Comparison of ENCODE assay signal across 1 cellular context in genomic region chr15:83066761-83067637, GRCh38.
A peak's percentile ranks its signal among the peaks of the same experiment; 100 is the strongest.
TF ChIP-seq lines count a peak whose summit lies in the region.

Gene BTBD1, minus strand, starts transcription at chr15:83067252. Its CDS starts 101 bp downstream, at chr15:83067151.

TF ChIP-seq in HEK293, 187 proteins besides CTCF, POLR2A, EP300 and RAD21 (continued from another document and continues in another):
- TF ChIP-seq ZNF10 (tag by site-specific recombination; IDR thresholded peaks at IDR 0.05) (0 out of 2 replicates have a peak, but pooled peaks have one; percentile 36), ZNF174 (tag by site-specific recombination; IDR thresholded peaks at IDR 0.05) (no peak), ZNF585B (tag by site-specific recombination; IDR thresholded peaks at IDR 0.05) (no peak), ZBTB17 (tag by site-specific recombination; IDR thresholded peaks at IDR 0.05) (peak; percentile 74), ZNF596 (tag by site-specific recombination; IDR thresholded peaks at IDR 0.05) (0 out of 2 replicates have a peak, but pooled peaks have one; percentile 18), ZNF677 (tag by site-specific recombination; IDR thresholded peaks at IDR 0.05) (peak; percentile 39; the same call in 1 of the 2 replicates), EGR2 (tag by site-specific recombination; IDR thresholded peaks at IDR 0.05; ENCODE audit: low read depth) (peak; percentile 76), SP3 (tag by site-specific recombination; IDR thresholded peaks at IDR 0.05) (peak; percentile 35; the same call in 1 of the 2 replicates), KLF16 (tag by site-specific recombination; IDR thresholded peaks at IDR 0.05) (peak; percentile 48; the same call in 1 of the 2 replicates), PBX3 (CRISPR knock-in tag; IDR thresholded peaks at IDR 0.05) (peak; percentile 84; the same call in 1 of the 2 replicates), ZNF624 (tag by site-specific recombination; IDR thresholded peaks at IDR 0.05) (no peak), IKZF3 (tag by site-specific recombination; IDR thresholded peaks at IDR 0.05) (peak; percentile 64), ZBTB20 (tag by site-specific recombination; IDR thresholded peaks at IDR 0.05) (peak; percentile 83), ZFHX2 (tag by site-specific recombination; conservative IDR thresholded peaks at IDR 0.05) (peak; percentile 94), OSR2 (tag by site-specific recombination; IDR thresholded peaks at IDR 0.05) (peak; percentile 81), ZIC2 (tag by site-specific recombination; IDR thresholded peaks at IDR 0.05) (peak; percentile 75), ZNF341 (tag by site-specific recombination; IDR thresholded peaks at IDR 0.05; ENCODE audit: low read depth) (peak; percentile 94), ZNF335 (tag by site-specific recombination; conservative IDR thresholded peaks at IDR 0.05) (peak; percentile 96), GLIS1 (tag by site-specific recombination; IDR thresholded peaks at IDR 0.05) (peak; percentile 78), HOXC10 (CRISPR knock-in tag; IDR thresholded peaks at IDR 0.05) (peak; percentile 45; the same call in 1 of the 2 replicates), ZNF324 (tag by site-specific recombination; IDR thresholded peaks at IDR 0.05) (0 out of 2 replicates have a peak, but pooled peaks have one; percentile 22), ZNF768 (tag by site-specific recombination; IDR thresholded peaks at IDR 0.05) (no peak), ZNF513 (tag by site-specific recombination; IDR thresholded peaks at IDR 0.05) (peak; percentile 52), ZSCAN30 (tag by site-specific recombination; IDR thresholded peaks at IDR 0.05) (peak; percentile 89), ZEB2 (tag by site-specific recombination; IDR thresholded peaks at IDR 0.05) (peak; percentile 74), ZNF660 (tag by site-specific recombination; IDR thresholded peaks at IDR 0.05) (peak; percentile 87), ZNF423 (tag by site-specific recombination; IDR thresholded peaks at IDR 0.05) (peak; percentile 84), BCL11B (tag by site-specific recombination; IDR thresholded peaks at IDR 0.05; ENCODE audit: low read depth) (peak; percentile 31; the same call in 1 of the 2 replicates), ZNF561 (tag by site-specific recombination; IDR thresholded peaks at IDR 0.05; ENCODE audit: borderline replicate concordance) (peak; percentile 86), KLF9 (tag by site-specific recombination; IDR thresholded peaks at IDR 0.05; ENCODE audit: low read depth) (0 out of 2 replicates have a peak, but pooled peaks have one; percentile 30), ZNF184 (tag by site-specific recombination; IDR thresholded peaks at IDR 0.05) (peak; percentile 71; the same call in 1 of the 2 replicates), ZFP41 (tag by site-specific recombination; IDR thresholded peaks at IDR 0.05; ENCODE audit: borderline replicate concordance) (no peak), ZNF518A (tag by site-specific recombination; conservative IDR thresholded peaks at IDR 0.05; ENCODE audit: low read depth) (no peak), ZNF670 (tag by site-specific recombination; IDR thresholded peaks at IDR 0.05; ENCODE audit: low read depth) (no peak), ZNF398 (tag by site-specific recombination; IDR thresholded peaks at IDR 0.05) (peak; percentile 33; the same call in 1 of the 2 replicates), ZNF600 (tag by site-specific recombination; IDR thresholded peaks at IDR 0.05) (0 out of 2 replicates have a peak, but pooled peaks have one; percentile 15), ZNF610 (tag by site-specific recombination; IDR thresholded peaks at IDR 0.05; ENCODE audit: borderline replicate concordance) (0 out of 2 replicates have a peak, but pooled peaks have one; percentile 47), ZNF76 (tag by site-specific recombination; IDR thresholded peaks at IDR 0.05; ENCODE audit: borderline replicate concordance, low read depth) (peak; percentile 73), ZBTB8A (tag by site-specific recombination; IDR thresholded peaks at IDR 0.05) (peak; percentile 81), KLF8 (tag by site-specific recombination; IDR thresholded peaks at IDR 0.05) (peak; percentile 54; the same call in 1 of the 2 replicates), SP2 (tag by site-specific recombination; IDR thresholded peaks at IDR 0.05) (peak; percentile 52), ZNF623 (tag by site-specific recombination; IDR thresholded peaks at IDR 0.05) (no peak), KLF10 (tag by site-specific recombination; IDR thresholded peaks at IDR 0.05) (peak; percentile 81), SP7 (tag by site-specific recombination; IDR thresholded peaks at IDR 0.05) (peak; percentile 61; the same call in 1 of the 2 replicates), ZNF521 (tag by site-specific recombination; IDR thresholded peaks at IDR 0.05) (no peak), ZNF626 (tag by site-specific recombination; IDR thresholded peaks at IDR 0.05) (no peak), ZBTB6 (tag by site-specific recombination; IDR thresholded peaks at IDR 0.05) (no peak), YY1 (tag by site-specific recombination; IDR thresholded peaks at IDR 0.05) (peak; percentile 89)
- TF ChIP-seq, protein P1, sequence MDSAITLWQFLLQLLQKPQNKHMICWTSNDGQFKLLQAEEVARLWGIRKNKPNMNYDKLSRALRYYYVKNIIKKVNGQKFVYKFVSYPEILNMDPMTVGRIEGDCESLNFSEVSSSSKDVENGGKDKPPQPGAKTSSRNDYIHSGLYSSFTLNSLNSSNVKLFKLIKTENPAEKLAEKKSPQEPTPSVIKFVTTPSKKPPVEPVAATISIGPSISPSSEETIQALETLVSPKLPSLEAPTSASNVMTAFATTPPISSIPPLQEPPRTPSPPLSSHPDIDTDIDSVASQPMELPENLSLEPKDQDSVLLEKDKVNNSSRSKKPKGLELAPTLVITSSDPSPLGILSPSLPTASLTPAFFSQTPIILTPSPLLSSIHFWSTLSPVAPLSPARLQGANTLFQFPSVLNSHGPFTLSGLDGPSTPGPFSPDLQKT (IDR thresholded peaks at IDR 0.05; ENCODE audit: borderline replicate concordance, low read depth, low read length) = peak; percentile 78; the same call in 1 of the 2 replicates
- TF ChIP-seq, protein P2, sequence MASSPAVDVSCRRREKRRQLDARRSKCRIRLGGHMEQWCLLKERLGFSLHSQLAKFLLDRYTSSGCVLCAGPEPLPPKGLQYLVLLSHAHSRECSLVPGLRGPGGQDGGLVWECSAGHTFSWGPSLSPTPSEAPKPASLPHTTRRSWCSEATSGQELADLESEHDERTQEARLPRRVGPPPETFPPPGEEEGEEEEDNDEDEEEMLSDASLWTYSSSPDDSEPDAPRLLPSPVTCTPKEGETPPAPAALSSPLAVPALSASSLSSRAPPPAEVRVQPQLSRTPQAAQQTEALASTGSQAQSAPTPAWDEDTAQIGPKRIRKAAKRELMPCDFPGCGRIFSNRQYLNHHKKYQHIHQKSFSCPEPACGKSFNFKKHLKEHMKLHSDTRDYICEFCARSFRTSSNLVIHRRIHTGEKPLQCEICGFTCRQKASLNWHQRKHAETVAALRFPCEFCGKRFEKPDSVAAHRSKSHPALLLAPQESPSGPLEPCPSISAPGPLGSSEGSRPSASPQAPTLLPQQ (tag by site-specific recombination; IDR thresholded peaks at IDR 0.05) = peak; percentile 56; the same call in 1 of the 2 replicates
- TF ChIP-seq, protein P3, sequence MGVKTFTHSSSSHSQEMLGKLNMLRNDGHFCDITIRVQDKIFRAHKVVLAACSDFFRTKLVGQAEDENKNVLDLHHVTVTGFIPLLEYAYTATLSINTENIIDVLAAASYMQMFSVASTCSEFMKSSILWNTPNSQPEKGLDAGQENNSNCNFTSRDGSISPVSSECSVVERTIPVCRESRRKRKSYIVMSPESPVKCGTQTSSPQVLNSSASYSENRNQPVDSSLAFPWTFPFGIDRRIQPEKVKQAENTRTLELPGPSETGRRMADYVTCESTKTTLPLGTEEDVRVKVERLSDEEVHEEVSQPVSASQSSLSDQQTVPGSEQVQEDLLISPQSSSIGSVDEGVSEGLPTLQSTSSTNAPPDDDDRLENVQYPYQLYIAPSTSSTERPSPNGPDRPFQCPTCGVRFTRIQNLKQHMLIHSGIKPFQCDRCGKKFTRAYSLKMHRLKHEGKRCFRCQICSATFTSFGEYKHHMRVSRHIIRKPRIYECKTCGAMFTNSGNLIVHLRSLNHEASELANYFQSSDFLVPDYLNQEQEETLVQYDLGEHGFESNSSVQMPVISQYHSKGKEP (tag by site-specific recombination; IDR thresholded peaks at IDR 0.05) = peak; percentile 26; the same call in 1 of the 2 replicates
- TF ChIP-seq, protein P4, sequence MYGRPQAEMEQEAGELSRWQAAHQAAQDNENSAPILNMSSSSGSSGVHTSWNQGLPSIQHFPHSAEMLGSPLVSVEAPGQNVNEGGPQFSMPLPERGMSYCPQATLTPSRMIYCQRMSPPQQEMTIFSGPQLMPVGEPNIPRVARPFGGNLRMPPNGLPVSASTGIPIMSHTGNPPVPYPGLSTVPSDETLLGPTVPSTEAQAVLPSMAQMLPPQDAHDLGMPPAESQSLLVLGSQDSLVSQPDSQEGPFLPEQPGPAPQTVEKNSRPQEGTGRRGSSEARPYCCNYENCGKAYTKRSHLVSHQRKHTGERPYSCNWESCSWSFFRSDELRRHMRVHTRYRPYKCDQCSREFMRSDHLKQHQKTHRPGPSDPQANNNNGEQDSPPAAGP (tag by site-specific recombination; IDR thresholded peaks at IDR 0.05) = 0 out of 2 replicates have a peak, but pooled peaks have one; percentile 2
